In the genomic region with DNA sequence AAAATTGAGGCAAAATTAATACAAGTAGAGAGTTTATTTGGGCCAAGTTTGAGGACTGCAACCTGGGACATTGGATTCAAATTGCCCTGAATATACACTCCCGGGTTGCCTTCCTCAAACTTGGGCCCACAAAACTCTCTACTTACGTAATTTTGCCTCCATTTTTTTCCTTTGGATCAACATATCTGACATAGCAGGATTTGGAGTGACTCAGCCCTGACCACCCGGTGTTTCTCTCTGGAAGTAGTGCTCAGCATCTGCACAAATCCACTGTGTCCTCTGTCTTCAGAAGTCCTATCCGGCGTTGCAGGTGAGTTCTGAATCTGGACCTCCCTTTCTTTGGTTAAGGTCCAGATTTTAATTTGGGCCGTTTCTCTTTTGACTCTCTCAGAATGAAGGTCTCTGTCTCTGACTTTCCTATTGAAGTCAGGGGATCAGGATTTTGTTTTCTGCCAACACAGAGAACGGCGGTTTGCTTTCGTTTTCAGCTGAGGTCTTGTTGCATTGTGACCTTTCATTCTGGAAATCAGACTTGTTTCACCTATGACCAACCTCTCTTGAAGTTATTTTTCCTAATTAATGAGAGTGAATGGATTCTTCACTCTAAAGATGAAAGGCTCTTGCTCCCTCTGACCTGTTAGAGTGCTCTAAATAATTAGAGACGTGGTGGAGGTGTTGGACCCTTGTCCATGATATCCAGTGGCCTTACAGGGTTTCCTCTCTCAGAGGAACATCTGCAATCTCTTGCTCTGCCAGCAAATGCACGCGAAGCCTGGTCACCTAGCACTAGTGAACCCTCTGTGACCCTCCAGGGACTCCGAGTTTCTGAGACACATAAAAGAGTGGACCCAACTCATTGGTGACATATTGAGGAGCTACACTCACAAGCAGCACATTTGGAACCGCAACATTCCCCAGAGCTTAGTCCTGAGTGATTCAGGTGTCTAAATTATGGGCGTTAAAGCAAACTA, we compare ENCODE assay signal across 1 cellular context.
TF ChIP-seq lines count a peak whose summit lies in the region.

No MANE protein-coding gene starts in this region.

TF ChIP-seq in K562, 482 proteins besides CTCF, POLR2A, EP300 and RAD21:
- TF ChIP-seq JUND (IDR thresholded peaks at IDR 0.05; ENCODE audit: borderline replicate concordance, low read depth, low read length) (peak; percentile 63; the same call in 1 of the 2 replicates), JUND (tag; IDR thresholded peaks at IDR 0.05; ENCODE audit: borderline replicate concordance, low read depth, low read length) (peak; percentile 77; the same call in 2 of the 3 replicates), TCF7L2 (IDR thresholded peaks at IDR 0.05; ENCODE audit: low read depth, low read length) (no peak), ZNF184 (CRISPR knock-in tag; IDR thresholded peaks at IDR 0.05) (no peak), CEBPG (CRISPR knock-in tag; IDR thresholded peaks at IDR 0.05) (no peak), CEBPG (tag; conservative IDR thresholded peaks at IDR 0.05 in 1 of 2, IDR thresholded peaks at IDR 0.05 in 1 of 2) (0 out of 4 replicates have a peak, but pooled peaks have one; percentile 16 to 24), DPF2 (IDR thresholded peaks at IDR 0.05) (no peak), BACH1 (tag; IDR thresholded peaks at IDR 0.05) (peak; percentile 78), NFE2 (IDR thresholded peaks at IDR 0.05; ENCODE audit: low read depth) (peak; percentile 57), SRF (CRISPR knock-in tag; IDR thresholded peaks at IDR 0.05) (no peak), CBFA2T2 (conservative IDR thresholded peaks at IDR 0.05) (0 out of 2 replicates have a peak, but pooled peaks have one; percentile 5), ZNF644 (tag; IDR thresholded peaks at IDR 0.05; ENCODE audit: low read depth) (no peak), L3MBTL2 (IDR thresholded peaks at IDR 0.05) (0 out of 2 replicates have a peak, but pooled peaks have one; percentile 20), MAFG (tag; conservative IDR thresholded peaks at IDR 0.05) (peak; percentile 74), FOSL1 (tag; conservative IDR thresholded peaks at IDR 0.05) (peak; percentile 77), LEF1 (IDR thresholded peaks at IDR 0.05) (no peak), NFATC3 (IDR thresholded peaks at IDR 0.05) (no peak), CEBPB (tag; IDR thresholded peaks at IDR 0.05) (peak; percentile 53), SMARCA4 (IDR thresholded peaks at IDR 0.05) (peak; percentile 20; the same call in 1 of the 2 replicates), CBFA2T3 (IDR thresholded peaks at IDR 0.05) (peak; percentile 33; the same call in 1 of the 2 replicates), BRF1 (IDR thresholded peaks at IDR 0.05; ENCODE audit: borderline replicate concordance, extremely low read depth, insufficient read length) (no peak), GATAD2B (IDR thresholded peaks at IDR 0.05; ENCODE audit: borderline replicate concordance) (no peak), MAFF (IDR thresholded peaks at IDR 0.05; ENCODE audit: low read length) (peak; percentile 25; the same call in 1 of the 2 replicates), C11orf30 (IDR thresholded peaks at IDR 0.05; ENCODE audit: low read depth) (peak; percentile 73), HDAC2 (IDR thresholded peaks at IDR 0.05) (no peak), NONO (IDR thresholded peaks at IDR 0.05; ENCODE audit: low read depth in 2 of 2, low read length in 1 of 2) (no peak), MCM5 (IDR thresholded peaks at IDR 0.05; ENCODE audit: low read depth) (no peak), ARID1B (IDR thresholded peaks at IDR 0.05) (peak; percentile 41; the same call in 1 of the 2 replicates), NRF1 (conservative IDR thresholded peaks at IDR 0.05 in 1 of 2, IDR thresholded peaks at IDR 0.05 in 1 of 2) (peak in 1 of 2 experiments; percentile 20; a peak in 1 of 4 replicates), YY1 (IDR thresholded peaks at IDR 0.05; ENCODE audit: borderline replicate concordance in 1 of 3, control insufficient read depth in 1 of 3, extremely low read depth in 1 of 3, insufficient read depth in 3 of 3, insufficient read length in 1 of 3, insufficient replicate concordance in 2 of 3, low read depth in 1 of 3, low read length in 2 of 3) (peak in 1 of 3 experiments; percentile 32), KLF10 (CRISPR knock-in tag; IDR thresholded peaks at IDR 0.05) (no peak), SMARCE1 (IDR thresholded peaks at IDR 0.05) (0 out of 2 replicates have a peak, but pooled peaks have one; percentile 17), NR2C2 (CRISPR knock-in tag; IDR thresholded peaks at IDR 0.05) (no peak), NR2C2 (tag; IDR thresholded peaks at IDR 0.05) (0 out of 2 replicates have a peak, but pooled peaks have one; percentile 45), NR3C1 (CRISPR knock-in tag; IDR thresholded peaks at IDR 0.05) (no peak), ZNF316 (IDR thresholded peaks at IDR 0.05) (peak; percentile 66), HDAC1 (IDR thresholded peaks at IDR 0.05) (no peak), MCM7 (IDR thresholded peaks at IDR 0.05) (no peak), SMARCC2 (IDR thresholded peaks at IDR 0.05; ENCODE audit: low read depth) (0 out of 2 replicates have a peak, but pooled peaks have one; percentile 19)
- TF ChIP-seq, protein P1, sequence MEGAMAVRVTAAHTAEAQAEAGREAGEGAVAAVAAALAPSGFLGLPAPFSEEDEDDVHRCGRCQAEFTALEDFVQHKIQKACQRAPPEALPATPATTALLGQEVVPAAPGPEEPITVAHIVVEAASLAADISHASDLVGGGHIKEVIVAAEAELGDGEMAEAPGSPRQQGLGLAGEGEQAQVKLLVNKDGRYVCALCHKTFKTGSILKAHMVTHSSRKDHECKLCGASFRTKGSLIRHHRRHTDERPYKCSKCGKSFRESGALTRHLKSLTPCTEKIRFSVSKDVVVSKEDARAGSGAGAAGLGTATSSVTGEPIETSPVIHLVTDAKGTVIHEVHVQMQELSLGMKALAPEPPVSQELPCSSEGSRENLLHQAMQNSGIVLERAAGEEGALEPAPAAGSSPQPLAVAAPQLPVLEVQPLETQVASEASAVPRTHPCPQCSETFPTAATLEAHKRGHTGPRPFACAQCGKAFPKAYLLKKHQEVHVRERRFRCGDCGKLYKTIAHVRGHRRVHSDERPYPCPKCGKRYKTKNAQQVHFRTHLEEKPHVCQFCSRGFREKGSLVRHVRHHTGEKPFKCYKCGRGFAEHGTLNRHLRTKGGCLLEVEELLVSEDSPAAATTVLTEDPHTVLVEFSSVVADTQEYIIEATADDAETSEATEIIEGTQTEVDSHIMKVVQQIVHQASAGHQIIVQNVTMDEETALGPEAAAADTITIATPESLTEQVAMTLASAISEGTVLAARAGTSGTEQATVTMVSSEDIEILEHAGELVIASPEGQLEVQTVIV (CRISPR knock-in tag; IDR thresholded peaks at IDR 0.05; ENCODE audit: borderline replicate concordance), result no peak
- TF ChIP-seq, protein P2, sequence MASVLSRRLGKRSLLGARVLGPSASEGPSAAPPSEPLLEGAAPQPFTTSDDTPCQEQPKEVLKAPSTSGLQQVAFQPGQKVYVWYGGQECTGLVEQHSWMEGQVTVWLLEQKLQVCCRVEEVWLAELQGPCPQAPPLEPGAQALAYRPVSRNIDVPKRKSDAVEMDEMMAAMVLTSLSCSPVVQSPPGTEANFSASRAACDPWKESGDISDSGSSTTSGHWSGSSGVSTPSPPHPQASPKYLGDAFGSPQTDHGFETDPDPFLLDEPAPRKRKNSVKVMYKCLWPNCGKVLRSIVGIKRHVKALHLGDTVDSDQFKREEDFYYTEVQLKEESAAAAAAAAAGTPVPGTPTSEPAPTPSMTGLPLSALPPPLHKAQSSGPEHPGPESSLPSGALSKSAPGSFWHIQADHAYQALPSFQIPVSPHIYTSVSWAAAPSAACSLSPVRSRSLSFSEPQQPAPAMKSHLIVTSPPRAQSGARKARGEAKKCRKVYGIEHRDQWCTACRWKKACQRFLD (CRISPR knock-in tag; IDR thresholded peaks at IDR 0.05), result 0 out of 2 replicates have a peak, but pooled peaks have one; percentile 39
- TF ChIP-seq, protein P3, sequence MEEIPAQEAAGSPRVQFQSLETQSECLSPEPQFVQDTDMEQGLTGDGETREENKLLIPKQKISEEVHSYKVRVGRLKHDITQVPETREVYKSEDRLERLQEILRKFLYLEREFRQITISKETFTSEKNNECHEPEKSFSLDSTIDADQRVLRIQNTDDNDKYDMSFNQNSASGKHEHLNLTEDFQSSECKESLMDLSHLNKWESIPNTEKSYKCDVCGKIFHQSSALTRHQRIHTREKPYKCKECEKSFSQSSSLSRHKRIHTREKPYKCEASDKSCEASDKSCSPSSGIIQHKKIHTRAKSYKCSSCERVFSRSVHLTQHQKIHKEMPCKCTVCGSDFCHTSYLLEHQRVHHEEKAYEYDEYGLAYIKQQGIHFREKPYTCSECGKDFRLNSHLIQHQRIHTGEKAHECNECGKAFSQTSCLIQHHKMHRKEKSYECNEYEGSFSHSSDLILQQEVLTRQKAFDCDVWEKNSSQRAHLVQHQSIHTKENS (CRISPR knock-in tag; IDR thresholded peaks at IDR 0.05), result no peak
- TF ChIP-seq, protein P4, sequence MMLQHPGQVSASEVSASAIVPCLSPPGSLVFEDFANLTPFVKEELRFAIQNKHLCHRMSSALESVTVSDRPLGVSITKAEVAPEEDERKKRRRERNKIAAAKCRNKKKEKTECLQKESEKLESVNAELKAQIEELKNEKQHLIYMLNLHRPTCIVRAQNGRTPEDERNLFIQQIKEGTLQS (IDR thresholded peaks at IDR 0.05), result peak; percentile 61; the same call in 1 of the 2 replicates
- TF ChIP-seq, protein P4 (CRISPR knock-in tag; conservative IDR thresholded peaks at IDR 0.05), result 0 out of 2 replicates have a peak, but pooled peaks have one; percentile 21
- TF ChIP-seq, protein P5, sequence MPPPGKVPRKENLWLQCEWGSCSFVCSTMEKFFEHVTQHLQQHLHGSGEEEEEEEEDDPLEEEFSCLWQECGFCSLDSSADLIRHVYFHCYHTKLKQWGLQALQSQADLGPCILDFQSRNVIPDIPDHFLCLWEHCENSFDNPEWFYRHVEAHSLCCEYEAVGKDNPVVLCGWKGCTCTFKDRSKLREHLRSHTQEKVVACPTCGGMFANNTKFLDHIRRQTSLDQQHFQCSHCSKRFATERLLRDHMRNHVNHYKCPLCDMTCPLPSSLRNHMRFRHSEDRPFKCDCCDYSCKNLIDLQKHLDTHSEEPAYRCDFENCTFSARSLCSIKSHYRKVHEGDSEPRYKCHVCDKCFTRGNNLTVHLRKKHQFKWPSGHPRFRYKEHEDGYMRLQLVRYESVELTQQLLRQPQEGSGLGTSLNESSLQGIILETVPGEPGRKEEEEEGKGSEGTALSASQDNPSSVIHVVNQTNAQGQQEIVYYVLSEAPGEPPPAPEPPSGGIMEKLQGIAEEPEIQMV (tag; conservative IDR thresholded peaks at IDR 0.05; ENCODE audit: low read depth), result no peak
- TF ChIP-seq, protein P6, sequence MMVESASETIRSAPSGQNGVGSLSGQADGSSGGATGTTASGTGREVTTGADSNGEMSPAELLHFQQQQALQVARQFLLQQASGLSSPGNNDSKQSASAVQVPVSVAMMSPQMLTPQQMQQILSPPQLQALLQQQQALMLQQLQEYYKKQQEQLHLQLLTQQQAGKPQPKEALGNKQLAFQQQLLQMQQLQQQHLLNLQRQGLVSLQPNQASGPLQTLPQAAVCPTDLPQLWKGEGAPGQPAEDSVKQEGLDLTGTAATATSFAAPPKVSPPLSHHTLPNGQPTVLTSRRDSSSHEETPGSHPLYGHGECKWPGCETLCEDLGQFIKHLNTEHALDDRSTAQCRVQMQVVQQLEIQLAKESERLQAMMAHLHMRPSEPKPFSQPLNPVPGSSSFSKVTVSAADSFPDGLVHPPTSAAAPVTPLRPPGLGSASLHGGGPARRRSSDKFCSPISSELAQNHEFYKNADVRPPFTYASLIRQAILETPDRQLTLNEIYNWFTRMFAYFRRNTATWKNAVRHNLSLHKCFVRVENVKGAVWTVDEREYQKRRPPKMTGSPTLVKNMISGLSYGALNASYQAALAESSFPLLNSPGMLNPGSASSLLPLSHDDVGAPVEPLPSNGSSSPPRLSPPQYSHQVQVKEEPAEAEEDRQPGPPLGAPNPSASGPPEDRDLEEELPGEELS (CRISPR knock-in tag; IDR thresholded peaks at IDR 0.05; ENCODE audit: borderline replicate concordance), result no peak
